ENCODE assay signal across 1 cellular context in genomic region chr14:95619785-95620417, GRCh38.
TF ChIP-seq lines count a peak whose summit lies in the region.

No MANE protein-coding gene starts in this region.

TF ChIP-seq in WTC11, 78 proteins besides CTCF, POLR2A, EP300 and RAD21:
- TF ChIP-seq JAZF1 (CRISPR knock-in tag; IDR thresholded peaks at IDR 0.05) = no peak
- TF ChIP-seq STAT6 (CRISPR knock-in tag; conservative IDR thresholded peaks at IDR 0.05; ENCODE audit: low read depth) = no peak
- no peak for TF ChIP-seq SOX15 (CRISPR knock-in tag; IDR thresholded peaks at IDR 0.05)
- no peak for TF ChIP-seq FOXP1 (CRISPR knock-in tag; IDR thresholded peaks at IDR 0.05; ENCODE audit: borderline replicate concordance)
- no peak for TF ChIP-seq E2F1 (CRISPR knock-in tag; IDR thresholded peaks at IDR 0.05)
- no peak for TF ChIP-seq ZNF317 (CRISPR knock-in tag; IDR thresholded peaks at IDR 0.05; ENCODE audit: borderline replicate concordance, low read depth)
- TF ChIP-seq KAT7 (CRISPR knock-in tag; IDR thresholded peaks at IDR 0.05; ENCODE audit: borderline replicate concordance) = no peak
- TF ChIP-seq ZNF121 (CRISPR knock-in tag; IDR thresholded peaks at IDR 0.05) = no peak
- TF ChIP-seq ZNF512 (CRISPR knock-in tag; IDR thresholded peaks at IDR 0.05; ENCODE audit: borderline replicate concordance) = no peak
- TF ChIP-seq ZNF219 (CRISPR knock-in tag; IDR thresholded peaks at IDR 0.05; ENCODE audit: borderline replicate concordance) = no peak
- TF ChIP-seq HMGXB4 (CRISPR knock-in tag; IDR thresholded peaks at IDR 0.05) = no peak
- no peak for TF ChIP-seq NFYB (CRISPR knock-in tag; conservative IDR thresholded peaks at IDR 0.05; ENCODE audit: low read depth)
- TF ChIP-seq ARID4B (CRISPR knock-in tag; IDR thresholded peaks at IDR 0.05; ENCODE audit: borderline replicate concordance) = no peak
- TF ChIP-seq ZNF263 (CRISPR knock-in tag; IDR thresholded peaks at IDR 0.05; ENCODE audit: low read depth) = no peak
